In the genomic region with DNA sequence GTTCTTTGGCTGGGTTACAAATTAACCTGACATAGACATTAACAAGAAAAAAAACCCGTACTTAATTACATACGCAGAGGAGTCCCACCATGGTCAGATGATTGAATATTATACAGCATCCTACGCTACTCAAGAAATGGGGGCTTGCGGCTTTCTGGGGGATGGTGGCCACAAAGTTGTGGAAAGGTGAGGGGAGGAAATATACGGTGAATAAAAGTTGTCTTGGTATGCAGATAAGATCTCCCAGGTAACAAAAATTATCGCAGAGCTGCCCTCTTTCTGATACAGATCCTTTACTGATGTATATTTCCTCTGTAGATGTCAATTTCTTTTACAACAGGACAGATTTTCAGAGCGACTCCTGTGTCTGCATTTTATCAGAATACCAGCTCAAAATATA, we compare ENCODE assay signal across 8 cellular contexts. TPM values are rescaled to one million over a fixed set of nuclear protein-coding genes. Genes with fewer than 3 reads are reported as not detected.
DNase-seq lines count a peak whose midpoint lies in the region; ATAC-seq and TF ChIP-seq lines count a peak whose summit lies in the region.

No MANE protein-coding gene starts in this region.

- peaks cover 90% of the 10 kb centered on the region for H3K79me2 ChIP-seq in hepatocyte
- peaks cover 92% of the 10 kb centered on the region for H3K79me2 ChIP-seq in smooth muscle cell (ENCODE audit: low read depth)

- TF ChIP-seq CTCF in hepatocyte (IDR thresholded peaks at IDR 0.05; ENCODE audit: poor library complexity) (no peak), smooth muscle cell (IDR thresholded peaks at IDR 0.05; ENCODE audit: borderline replicate concordance, insufficient read depth, poor library complexity, severe bottlenecking) (no peak)

- no peaks in the 10 kb centered on the region for H3K27me3 ChIP-seq in hepatocyte
- no peaks in the 10 kb centered on the region for H3K27me3 ChIP-seq in smooth muscle cell (ENCODE audit: low read depth)

- H3K4me1 Mint-ChIP-seq in activated CD4-positive, alpha-beta memory T cell treated with anti-CD3 and anti-CD28 coated beads for 36 hours (ENCODE audit: low read depth) = peaks cover 50% of the 10 kb centered on the region

- peak overlapping the region; percentile 40 for H3K4me3 ChIP-seq in hepatocyte
- peak overlapping the region; percentile 83 for H3K4me3 ChIP-seq in smooth muscle cell

- no peaks in the 10 kb centered on the region for H3K27me3 Mint-ChIP-seq in activated CD4-positive, alpha-beta memory T cell treated with anti-CD3 and anti-CD28 coated beads for 36 hours

- H3K4me2 ChIP-seq in hepatocyte = peak overlapping the region; percentile 87
- peak overlapping the region; percentile 87 for H3K4me2 ChIP-seq in smooth muscle cell

- CTCF ChIA-PET in activated CD4-positive, alpha-beta memory T cell treated with anti-CD3 and anti-CD28 coated beads for 36 hours (lab: Charles Lee) = interaction anchor here (1.1 to 5.0 kb wide), 6 partner anchors 12 to 261 kb away, joined by 3 to 46 read pairs (median 6); partner anchors contain the start of gene MED28

- H3K9me3 ChIP-seq in hepatocyte (ENCODE audit: low read depth) = no peaks in the 10 kb centered on the region
- no peaks in the 10 kb centered on the region for H3K9me3 ChIP-seq in smooth muscle cell (replicated peaks; ENCODE audit: low read depth)

- no peaks in the 10 kb centered on the region for H3K36me3 ChIP-seq in hepatocyte (replicated peaks; ENCODE audit: insufficient read depth, low read depth)
- no peaks in the 10 kb centered on the region for H3K36me3 ChIP-seq in smooth muscle cell (ENCODE audit: low read depth)

- WGBS in hepatocyte (ENCODE audit: low lambda C conversion rate, missing lambda C conversion rate) = 6% methylated on average over 7 of the region's 7 CpGs
- 7% methylated on average over 7 of the region's 7 CpGs for WGBS in smooth muscle cell (ENCODE audit: low lambda C conversion rate)

- no peaks in the 10 kb centered on the region for H3F3A ChIP-seq in smooth muscle cell (ENCODE audit: low read depth)

- H3K27ac ChIP-seq in hepatocyte (peak overlapping the region; percentile 96), smooth muscle cell (ENCODE audit: low read depth) (peak overlapping the region; percentile 97)

- no peaks in the 10 kb centered on the region for H3K9me3 Mint-ChIP-seq in activated CD4-positive, alpha-beta memory T cell treated with anti-CD3 and anti-CD28 coated beads for 36 hours

- POLR2A ChIA-PET in activated CD4-positive, alpha-beta memory T cell treated with anti-CD3 and anti-CD28 coated beads for 36 hours (lab: Charles Lee) = interaction anchor here (0.6 to 2.2 kb wide), 3 partner anchors 12 to 231 kb away, joined by 3 to 9 read pairs (median 5); no protein-coding TSS in a partner anchor

- intact Hi-C loops in activated CD4-positive, alpha-beta memory T cell treated with anti-CD3 and anti-CD28 coated beads for 36 hours (cut with micrococcal nuclease) = loop anchor here (1.0 to 5.0 kb wide), 7 partner anchors 195 to 1582 kb away; partner anchors contain the start of genes LAP3, MED28, QDPR and TAPT1

- DNase-seq in HT-29 (ENCODE audit: low spot score) = peak; percentile 43
- no peak for DNase-seq in activated CD4-positive, alpha-beta memory T cell treated with anti-CD3 and anti-CD28 coated beads for 36 hours
- no peak for DNase-seq in hepatocyte (ENCODE audit: low spot score)
- DNase-seq in smooth muscle cell (lab: John Stamatoyannopoulos, UW; ENCODE audit: unreplicated experiment) = no peak
- DNase-seq in activated CD4-positive, alpha-beta T cell treated with anti-CD3 and anti-CD28 coated beads, Interleukin-2, amount 50 U/mL, for 4 hours = no peak
- no peak for DNase-seq in NCI-H187 (lab: John Stamatoyannopoulos, UW)

- peaks cover 45% of the 10 kb centered on the region for H4K20me1 ChIP-seq in hepatocyte (ENCODE audit: insufficient read depth, poor library complexity, severe bottlenecking)
- H4K20me1 ChIP-seq in smooth muscle cell (ENCODE audit: low read depth) = peaks cover 52% of the 10 kb centered on the region

- peak overlapping the region; percentile 97 for H3K27ac Mint-ChIP-seq in activated CD4-positive, alpha-beta memory T cell treated with anti-CD3 and anti-CD28 coated beads for 36 hours

- peak overlapping the region; percentile 48 for H2AFZ ChIP-seq in hepatocyte
- no peak overlapping the region for H2AFZ ChIP-seq in smooth muscle cell (ENCODE audit: low read depth)

- H3K36me3 Mint-ChIP-seq in activated CD4-positive, alpha-beta memory T cell treated with anti-CD3 and anti-CD28 coated beads for 36 hours = peaks cover 44% of the 10 kb centered on the region

- H3K4me1 ChIP-seq in hepatocyte (ENCODE audit: insufficient read depth) (peaks cover 20% of the 10 kb centered on the region), smooth muscle cell (ENCODE audit: low read depth) (peaks cover 48% of the 10 kb centered on the region)

- no peaks in the 10 kb centered on the region for H3K9me2 ChIP-seq in hepatocyte (replicated peaks; ENCODE audit: insufficient read depth)

- peak overlapping the region; percentile 98 for H3K9ac ChIP-seq in smooth muscle cell (ENCODE audit: low read depth)

- ATAC-seq in GM18873 (IDR thresholded peaks at IDR 0.05; ENCODE audit: low FRiP score, unreplicated experiment) (no peak), GM18519 (IDR thresholded peaks at IDR 0.05; ENCODE audit: low FRiP score, unreplicated experiment) (no peak)

- peak overlapping the region; percentile 94 for H3K4me3 Mint-ChIP-seq in activated CD4-positive, alpha-beta memory T cell treated with anti-CD3 and anti-CD28 coated beads for 36 hours

RNA-seq across cellular contexts. Expression of gene DCAF16, which starts 0.9 kb away (rescaled TPM):
- 24.4 and 30.4 TPM in 2 replicates for total RNA-seq in HT-29 (2014; rRNA removed; shearing (Covaris generic))
- 10 to 100 TPM; 33.9 to 34.1 TPM for total RNA-seq in activated CD4-positive, alpha-beta memory T cell treated with anti-CD3 and anti-CD28 coated beads for 36 hours
- total RNA-seq in hepatocyte (23.3 and 28.8 TPM in 2 replicates), smooth muscle cell (19.3 and 19.4 TPM in 2 replicates)
- polyA plus RNA-seq in hepatocyte (11.9 and 14.6 TPM in 2 replicates), smooth muscle cell (6.5 and 9.3 TPM in 2 replicates)

RNA-seq across cellular contexts. Expression of gene NCAPG, which starts 1.1 kb away (rescaled TPM):
- 20.7 and 25.2 TPM in 2 replicates for total RNA-seq in HT-29 (2014; rRNA removed; shearing (Covaris generic))
- total RNA-seq in activated CD4-positive, alpha-beta memory T cell treated with anti-CD3 and anti-CD28 coated beads for 36 hours = 10 to 100 TPM; 76.7 to 79.8 TPM
- 10.4 and 11.9 TPM in 2 replicates for total RNA-seq in hepatocyte
- 3.3 and 4.7 TPM in 2 replicates for polyA plus RNA-seq in hepatocyte
- total RNA-seq in smooth muscle cell = 19.6 and 20.1 TPM in 2 replicates
- polyA plus RNA-seq in smooth muscle cell = 2.7 and 6.9 TPM in 2 replicates

RNA-seq across cellular contexts. Expression of gene FAM184B, which starts 28.2 kb away (rescaled TPM):
- not detected in 2 replicates for total RNA-seq in HT-29 (2014; rRNA removed; shearing (Covaris generic))
- total RNA-seq in activated CD4-positive, alpha-beta memory T cell treated with anti-CD3 and anti-CD28 coated beads for 36 hours = not detected
- total RNA-seq in hepatocyte (not detected in 2 replicates), smooth muscle cell (not detected in 2 replicates)
- polyA plus RNA-seq in hepatocyte (not detected in 2 replicates), smooth muscle cell (0.06 TPM in 1 of 2 replicates, not detected in the other)
